7 cellular contexts compared by ENCODE assay signal in the genomic region with DNA sequence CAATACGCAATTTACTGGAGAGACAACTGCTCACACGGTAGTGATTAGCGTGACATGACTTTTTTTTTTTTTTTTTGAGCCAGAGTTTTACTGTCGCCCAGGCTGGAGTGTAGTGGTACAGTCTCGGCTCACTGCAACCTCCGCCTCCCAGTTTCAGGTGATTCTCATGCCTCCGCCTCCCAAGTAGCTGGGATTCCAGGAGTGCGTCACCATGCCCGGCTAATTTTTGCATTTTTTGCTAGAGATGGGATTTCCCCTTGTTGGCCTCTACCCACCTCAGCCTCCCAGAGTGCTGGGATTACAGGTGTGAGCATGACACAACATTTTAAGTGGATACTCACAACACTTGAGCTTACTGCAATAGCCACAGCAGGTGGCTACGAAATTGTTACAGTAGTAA.
"Had no signal": no experiment of that assay in that cellular context is flagged by ENCODE, and none has a peak within 500 bp of the region (broad histone marks: within the 10 kb centered on the region; RNA-seq: fewer than 3 reads in every experiment).

No MANE protein-coding gene starts in this region.

- DNase-seq: IMR-90, KBM-7, KG1 had no signal

- ATAC-seq: HepG2 had no signal

- H3K27ac ChIP-seq: HL-60, KMS-11 had no signal

- H3K9ac ChIP-seq: KMS-11 had no signal

- H3K27ac Mint-ChIP-seq: IgD-negative memory B cell had no signal

- H3K27me3 Mint-ChIP-seq: IgD-negative memory B cell had no signal

- H3K4me2 ChIP-seq: KMS-11 had no signal

- H3K4me3 Mint-ChIP-seq: IgD-negative memory B cell had no signal

- FAIRE-seq: HepG2 had no signal
